14 cellular contexts compared by ENCODE assay signal in genomic region chr7:28592861-28593260, GRCh38.
"Had no signal": no experiment of that assay in that cellular context is flagged by ENCODE, and none has a peak within 500 bp of the region (broad histone marks: within the 10 kb centered on the region; RNA-seq: fewer than 3 reads in every experiment).

No MANE protein-coding gene starts in this region.

- DNase-seq: effector memory CD4-positive, alpha-beta T cell; gastrocnemius medialis; heart right ventricle; hypothalamus; kidney glomerular epithelial cell; naive thymus-derived CD4-positive, alpha-beta T cell; posterior cingulate gyrus; sigmoid colon; stimulated activated CD4-positive, alpha-beta T cell treated with anti-CD3 and anti-CD28 coated beads, Interleukin-2, amount 100 ng/mL, for 24 hours; stimulated activated CD4-positive, alpha-beta T cell treated with anti-CD3 and anti-CD28 coated beads, Interleukin-4, amount 100 ng/mL, for 4 hours; stimulated activated naive CD4-positive, alpha-beta T cell; stomach; substantia nigra; transverse colon had no signal

- H3K27ac Mint-ChIP-seq: naive thymus-derived CD4-positive, alpha-beta T cell had no signal

- H3K4me3 Mint-ChIP-seq: naive thymus-derived CD4-positive, alpha-beta T cell had no signal

- H3K36me3 Mint-ChIP-seq: naive thymus-derived CD4-positive, alpha-beta T cell had no signal

- ATAC-seq: gastrocnemius medialis; heart right ventricle; naive thymus-derived CD4-positive, alpha-beta T cell had no signal
